Comparison of ENCODE assay signal across 8 cellular contexts in genomic region chr6:84220809-84221409, GRCh38. TPM values are rescaled to one million over a fixed set of nuclear protein-coding genes. Genes with fewer than 3 reads are reported as not detected.
A peak's percentile ranks its signal among the peaks of the same experiment; 100 is the strongest.
DNase-seq lines count a peak whose midpoint lies in the region; ATAC-seq and TF ChIP-seq lines count a peak whose summit lies in the region.

No MANE protein-coding gene starts in this region.

- no peak overlapping the region for H3K27ac Mint-ChIP-seq in natural killer cell
- H3K27ac Mint-ChIP-seq in natural killer cell treated with Interleukin-12 subunit alpha and Interleukin-12 subunit beta and Interleukin-15 and Interleukin-18, amount 100 ng/mL, for 72 hours = no peak overlapping the region
- no peak overlapping the region for H3K27ac Mint-ChIP-seq in activated CD4-positive, alpha-beta memory T cell treated with anti-CD3 and anti-CD28 coated beads, Interleukin-2, amount 10 ng/mL, durations not matched to agents 7 days and 5 days

- H3K4me1 Mint-ChIP-seq in natural killer cell = peaks cover 5 to 13% of the 10 kb centered on the region in 2 donors
- peaks cover 3 to 9% of the 10 kb centered on the region in 2 donors for H3K4me1 Mint-ChIP-seq in natural killer cell treated with Interleukin-12 subunit alpha and Interleukin-12 subunit beta and Interleukin-15 and Interleukin-18, amount 100 ng/mL, for 72 hours (ENCODE audit: low read depth in 2 of 2)
- peaks cover 8% of the 10 kb centered on the region for H3K4me1 Mint-ChIP-seq in activated CD4-positive, alpha-beta memory T cell treated with anti-CD3 and anti-CD28 coated beads, Interleukin-2, amount 10 ng/mL, durations not matched to agents 7 days and 5 days

- no peaks in the 10 kb centered on the region for H3K36me3 Mint-ChIP-seq in natural killer cell
- no peaks in the 10 kb centered on the region for H3K36me3 Mint-ChIP-seq in natural killer cell treated with Interleukin-12 subunit alpha and Interleukin-12 subunit beta and Interleukin-15 and Interleukin-18, amount 100 ng/mL, for 72 hours
- no peaks in the 10 kb centered on the region for H3K36me3 Mint-ChIP-seq in activated CD4-positive, alpha-beta memory T cell treated with anti-CD3 and anti-CD28 coated beads, Interleukin-2, amount 10 ng/mL, durations not matched to agents 7 days and 5 days (ENCODE audit: low read depth)

- DNase-seq in natural killer cell (no peak), RPMI7951 (ENCODE audit: low read depth) (peak; percentile 27), foreskin melanocyte (peak; percentile 14), NCI-H2029 treated with DMSO at 0.1 percent for 48 hours (lab: John Stamatoyannopoulos, UW) (no peak)
- DNase-seq in natural killer cell treated with Interleukin-12 subunit alpha and Interleukin-12 subunit beta and Interleukin-15 and Interleukin-18, amount 100 ng/mL, for 72 hours (ENCODE audit: low spot score) = no peak
- DNase-seq in activated CD4-positive, alpha-beta memory T cell treated with anti-CD3 and anti-CD28 coated beads, Interleukin-2, amount 10 ng/mL, durations not matched to agents 7 days and 5 days = no peak

- CTCF ChIA-PET in activated CD4-positive, alpha-beta memory T cell treated with anti-CD3 and anti-CD28 coated beads, Interleukin-2, amount 10 ng/mL, durations not matched to agents 7 days and 5 days (lab: Charles Lee) = interaction anchor here (0.7 to 2.5 kb wide), 6 partner anchors 12 to 606 kb away, joined by 3 to 10 read pairs (median 4); no protein-coding TSS in a partner anchor

- ATAC-seq in natural killer cell = no peak
- ATAC-seq in natural killer cell treated with Interleukin-12 subunit alpha and Interleukin-12 subunit beta and Interleukin-15 and Interleukin-18, amount 100 ng/mL, for 72 hours = no peak
- no peak for ATAC-seq in GM18907 (IDR thresholded peaks at IDR 0.05; ENCODE audit: unreplicated experiment)
- no peak for ATAC-seq in GM18502 (IDR thresholded peaks at IDR 0.05; ENCODE audit: poor library complexity, unreplicated experiment)

- no peaks in the 10 kb centered on the region for H3K27me3 Mint-ChIP-seq in natural killer cell (ENCODE audit: low read depth in 2 of 2)
- no peaks in the 10 kb centered on the region for H3K27me3 Mint-ChIP-seq in natural killer cell treated with Interleukin-12 subunit alpha and Interleukin-12 subunit beta and Interleukin-15 and Interleukin-18, amount 100 ng/mL, for 72 hours
- no peaks in the 10 kb centered on the region for H3K27me3 Mint-ChIP-seq in activated CD4-positive, alpha-beta memory T cell treated with anti-CD3 and anti-CD28 coated beads, Interleukin-2, amount 10 ng/mL, durations not matched to agents 7 days and 5 days

- POLR2A ChIA-PET in activated CD4-positive, alpha-beta memory T cell treated with anti-CD3 and anti-CD28 coated beads, Interleukin-2, amount 10 ng/mL, durations not matched to agents 7 days and 5 days (lab: Charles Lee) = no interaction called here

- peak; percentile 46 for TF ChIP-seq CTCF in natural killer cell (IDR thresholded peaks at IDR 0.05)

- no peaks in the 10 kb centered on the region for H3K9me3 Mint-ChIP-seq in natural killer cell
- no peaks in the 10 kb centered on the region for H3K9me3 Mint-ChIP-seq in natural killer cell treated with Interleukin-12 subunit alpha and Interleukin-12 subunit beta and Interleukin-15 and Interleukin-18, amount 100 ng/mL, for 72 hours
- H3K9me3 Mint-ChIP-seq in activated CD4-positive, alpha-beta memory T cell treated with anti-CD3 and anti-CD28 coated beads, Interleukin-2, amount 10 ng/mL, durations not matched to agents 7 days and 5 days = no peaks in the 10 kb centered on the region

- H3K4me3 Mint-ChIP-seq in natural killer cell = no peak overlapping the region
- no peak overlapping the region for H3K4me3 Mint-ChIP-seq in natural killer cell treated with Interleukin-12 subunit alpha and Interleukin-12 subunit beta and Interleukin-15 and Interleukin-18, amount 100 ng/mL, for 72 hours
- H3K4me3 Mint-ChIP-seq in activated CD4-positive, alpha-beta memory T cell treated with anti-CD3 and anti-CD28 coated beads, Interleukin-2, amount 10 ng/mL, durations not matched to agents 7 days and 5 days = no peak overlapping the region

- intact Hi-C loops in natural killer cell (cut with micrococcal nuclease) = loop anchor here (1.0 kb wide), 1 partner anchor 337 kb away; no protein-coding TSS in a partner anchor

RNA-seq across cellular contexts. Expression of gene CEP162, which starts 6.5 kb away (rescaled TPM):
- total RNA-seq in natural killer cell = 10 to 100 TPM; 11.2 to 14.6 (median 12.0) TPM
- 1 to 10 TPM; 6.9 to 9.8 TPM for total RNA-seq in natural killer cell treated with Interleukin-12 subunit alpha and Interleukin-12 subunit beta and Interleukin-15 and Interleukin-18, amount 100 ng/mL, for 72 hours
- 5.3 and 6.7 TPM in 2 replicates for total RNA-seq in RPMI7951 (2014; rRNA removed; shearing (Covaris generic))
- total RNA-seq in activated CD4-positive, alpha-beta memory T cell treated with anti-CD3 and anti-CD28 coated beads, Interleukin-2, amount 10 ng/mL, durations not matched to agents 7 days and 5 days = 1 to 10 TPM; 8.1 to 9.6 TPM

Comparison
In these comparisons a context has a peak if more than half of its experiments do, and no peak if none do; other contexts are left out.
1. DNase-seq: peak in RPMI7951 (single experiment) and foreskin melanocyte (single experiment); none in natural killer cell (single experiment), natural killer cell treated with Interleukin-12 subunit alpha and Interleukin-12 subunit beta and Interleukin-15 and Interleukin-18, amount 100 ng/mL, for 72 hours (single experiment), NCI-H2029 treated with DMSO at 0.1 percent for 48 hours (single experiment) and activated CD4-positive, alpha-beta memory T cell treated with anti-CD3 and anti-CD28 coated beads, Interleukin-2, amount 10 ng/mL, durations not matched to agents 7 days and 5 days (single experiment).